Comparison of ENCODE assay signal across 14 cellular contexts in genomic region chr19:8557637-8558238, GRCh38. TPM values are rescaled to one million over a fixed set of nuclear protein-coding genes. Genes with fewer than 3 reads are reported as not detected.
A peak's percentile ranks its signal among the peaks of the same experiment; 100 is the strongest.
DNase-seq lines count a peak whose midpoint lies in the region; ATAC-seq, FAIRE-seq and TF ChIP-seq lines count a peak whose summit lies in the region.
"Had no signal": no experiment of that assay in that cellular context is flagged by ENCODE, and none has a peak within 500 bp of the region (broad histone marks: within the 10 kb centered on the region; RNA-seq: fewer than 3 reads in every experiment).

No MANE protein-coding gene starts in this region.

- RAD21 ChIA-PET in GM12878 (lab: Charles Lee; ENCODE audit: unreplicated experiment) = no interaction called here

- DNase-seq in activated CD8-positive, alpha-beta memory T cell treated with anti-CD3 and anti-CD28 coated beads, Interleukin-2, amount 10 ng/mL, durations not matched to agents 7 days and 5 days = no peak
- DNase-seq in activated CD8-positive, alpha-beta memory T cell treated with anti-CD3 and anti-CD28 coated beads for 24 hours = no peak
- DNase-seq in KBM-7 (peak; percentile 24), GM12878 (ENCODE audit: low read depth, low spot score) (no peak), neural progenitor cell (ENCODE audit: low spot score) (no peak), occipital lobe (lab: John Stamatoyannopoulos, UW) (no peak), mammary epithelial cell (no peak), vagina (ENCODE audit: extremely low spot score in 2 of 2) (no peak)
- DNase-seq: DMS53, heart left ventricle, NCI-H1092 treated with DMSO at 0.1 percent for 48 hours, SK-N-SH had no signal

- no TSS peak for BruUV-seq in GM12878 (replicated peaks; lab: Mats Ljungman, UMichigan)
- BruUV-seq in mammary epithelial cell (replicated peaks; lab: Mats Ljungman, UMichigan) = no TSS peak

- dilution Hi-C loops in mammary epithelial cell (cut with HindIII; ENCODE audit: low sequenced_read_pairs) = no loop called here

- intact Hi-C loops in GM12878 (cut with micrococcal nuclease; ENCODE audit: unreplicated experiment) (no loop called here), mammary epithelial cell (cut with micrococcal nuclease) (no loop called here), vagina (cut with DNase I) (no loop called here)

- no peak overlapping the region for H3K4me2 ChIP-seq in GM12878 (ENCODE audit: control insufficient read depth, insufficient read depth)
- no peak overlapping the region for H3K4me2 ChIP-seq in neural progenitor cell
- H3K4me2 ChIP-seq in mammary epithelial cell (ENCODE audit: insufficient read depth, low read depth, low read length) = no peak overlapping the region
- H3K4me2 ChIP-seq: SK-N-SH had no signal

- no peak for ATAC-seq in activated CD8-positive, alpha-beta memory T cell treated with anti-CD3 and anti-CD28 coated beads, Interleukin-2, amount 10 ng/mL, durations not matched to agents 7 days and 5 days
- ATAC-seq in GM12878 = no peak
- ATAC-seq: esophagus mucosa had no signal

- H3K4me1 ChIP-seq in GM12878 (ENCODE audit: control insufficient read depth, insufficient read depth, low read length) (no peaks in the 10 kb centered on the region), neural progenitor cell (no peaks in the 10 kb centered on the region), mammary epithelial cell (ENCODE audit: insufficient read depth, low read length) (no peaks in the 10 kb centered on the region), vagina (no peaks in the 10 kb centered on the region)

- no peak for TF ChIP-seq CTCF in GM12878 (IDR thresholded peaks at IDR 0.05 in 2 of 3, conservative IDR thresholded peaks at IDR 0.05 in 1 of 3; ENCODE audit: control insufficient read depth in 2 of 3, extremely low read depth in 1 of 3, insufficient read depth in 1 of 3, low read depth in 3 of 3, low read length in 3 of 3)
- no peak for TF ChIP-seq CTCF in neural progenitor cell (IDR thresholded peaks at IDR 0.05)
- no peak for TF ChIP-seq CTCF in mammary epithelial cell (conservative IDR thresholded peaks at IDR 0.05 in 1 of 2, IDR thresholded peaks at IDR 0.05 in 1 of 2; ENCODE audit: extremely low read depth in 1 of 2, insufficient read depth in 1 of 2, low read depth in 1 of 2, low read length in 2 of 2)
- no peak for TF ChIP-seq CTCF in vagina (IDR thresholded peaks at IDR 0.05)

- H3K9ac ChIP-seq in GM12878 (ENCODE audit: control insufficient read depth, insufficient read depth, low read length) (no peak overlapping the region), neural progenitor cell (no peak overlapping the region), mammary epithelial cell (ENCODE audit: insufficient read depth, low read length) (no peak overlapping the region)
- H3K9ac ChIP-seq: SK-N-SH had no signal

- 68% methylated on average over 5 of the region's 6 CpGs for WGBS in GM12878 (ENCODE audit: insufficient coverage, insufficient replicate concordance, low lambda C conversion rate, missing lambda C conversion rate)
- WGBS in mammary epithelial cell (ENCODE audit: low coverage, missing lambda C conversion rate) = 84% methylated on average over 4 of the region's 6 CpGs

- H3K27me3 ChIP-seq in GM12878 (replicated peaks in 1 of 2; ENCODE audit: control insufficient read depth in 2 of 2, insufficient read depth in 2 of 2, low read length in 1 of 2) (no peaks in the 10 kb centered on the region), neural progenitor cell (no peaks in the 10 kb centered on the region), mammary epithelial cell (ENCODE audit: insufficient read depth, low read length) (no peaks in the 10 kb centered on the region), vagina (no peaks in the 10 kb centered on the region)
- H3K27me3 ChIP-seq: heart left ventricle had no signal

- H3K9me3 Mint-ChIP-seq in activated CD8-positive, alpha-beta memory T cell treated with anti-CD3 and anti-CD28 coated beads, Interleukin-2, amount 10 ng/mL, durations not matched to agents 7 days and 5 days (ENCODE audit: low read depth) = no peaks in the 10 kb centered on the region
- no peaks in the 10 kb centered on the region for H3K9me3 Mint-ChIP-seq in neural progenitor cell

- H3K27ac ChIP-seq in GM12878 (ENCODE audit: control insufficient read depth, insufficient read depth) (no peak overlapping the region), neural progenitor cell (no peak overlapping the region), mammary epithelial cell (ENCODE audit: insufficient read depth, low read depth, low read length) (no peak overlapping the region), vagina (no peak overlapping the region)
- H3K27ac ChIP-seq: heart left ventricle, thoracic aorta had no signal

- H2AFZ ChIP-seq in GM12878 (ENCODE audit: control insufficient read depth, low read depth, low read length) = no peak overlapping the region
- no peak overlapping the region for H2AFZ ChIP-seq in neural progenitor cell (replicated peaks)
- no peak overlapping the region for H2AFZ ChIP-seq in mammary epithelial cell (ENCODE audit: low read depth, low read length)

- no peak overlapping the region for H3K4me3 Mint-ChIP-seq in activated CD8-positive, alpha-beta memory T cell treated with anti-CD3 and anti-CD28 coated beads, Interleukin-2, amount 10 ng/mL, durations not matched to agents 7 days and 5 days
- H3K4me3 Mint-ChIP-seq in neural progenitor cell = peak overlapping the region; percentile 53

- SMC1A ChIA-PET in GM12878 (lab: Charles Lee; ENCODE audit: uncharacterized antibody, unreplicated experiment) = no interaction called here

- peaks cover 32% of the 10 kb centered on the region for H3K4me1 Mint-ChIP-seq in activated CD8-positive, alpha-beta memory T cell treated with anti-CD3 and anti-CD28 coated beads, Interleukin-2, amount 10 ng/mL, durations not matched to agents 7 days and 5 days
- peaks cover 11% of the 10 kb centered on the region for H3K4me1 Mint-ChIP-seq in neural progenitor cell

- H3K4me3 ChIP-seq in GM12878 (no peak overlapping the region), neural progenitor cell (no peak overlapping the region), mammary epithelial cell (replicated peaks in 1 of 3; ENCODE audit: insufficient read depth in 1 of 3, low read depth in 2 of 3, low read length in 3 of 3) (no peak overlapping the region), vagina (no peak overlapping the region)
- H3K4me3 ChIP-seq: heart left ventricle, thoracic aorta had no signal

- no peak for TF ChIP-seq RAD21 in GM12878 (IDR thresholded peaks at IDR 0.05; ENCODE audit: insufficient read depth, low read depth, low read length)

- H3K27me3 Mint-ChIP-seq in activated CD8-positive, alpha-beta memory T cell treated with anti-CD3 and anti-CD28 coated beads, Interleukin-2, amount 10 ng/mL, durations not matched to agents 7 days and 5 days = no peaks in the 10 kb centered on the region
- peaks cover 5% of the 10 kb centered on the region for H3K27me3 Mint-ChIP-seq in neural progenitor cell (ENCODE audit: insufficient read depth, low read depth)

- no peak for TF ChIP-seq EP300 in GM12878 (IDR thresholded peaks at IDR 0.05; ENCODE audit: borderline replicate concordance in 1 of 2, control insufficient read depth in 1 of 2, low read depth in 2 of 2, low read length in 2 of 2)

- no peaks in the 10 kb centered on the region for H3K9me3 ChIP-seq in GM12878 (replicated peaks; ENCODE audit: control insufficient read depth, insufficient read depth, low read length)
- H3K9me3 ChIP-seq in neural progenitor cell (ENCODE audit: low read depth) = no peaks in the 10 kb centered on the region
- no peaks in the 10 kb centered on the region for H3K9me3 ChIP-seq in mammary epithelial cell (replicated peaks; ENCODE audit: insufficient read depth, low read length)
- H3K9me3 ChIP-seq in vagina = no peaks in the 10 kb centered on the region
- H3K9me3 ChIP-seq: heart left ventricle, SK-N-SH, thoracic aorta had no signal

- POLR2A ChIA-PET in GM12878 (lab: Charles Lee) = no interaction called here

- no peaks in the 10 kb centered on the region for H3K79me2 ChIP-seq in GM12878 (ENCODE audit: control insufficient read depth, insufficient read depth, low read length)
- H3K79me2 ChIP-seq in neural progenitor cell (ENCODE audit: low read depth) = no peaks in the 10 kb centered on the region
- no peaks in the 10 kb centered on the region for H3K79me2 ChIP-seq in mammary epithelial cell (ENCODE audit: insufficient read depth, low read length)

- in situ Hi-C loops in KBM-7 (cut with MboI; ENCODE audit: low pct_unique_long_range_greater_than_20kb, low sequenced_read_pairs) (no loop called here), GM12878 (cut with MboI) (no loop called here), mammary epithelial cell (cut with MboI; ENCODE audit: low sequenced_read_pairs in 2 of 2) (no loop called here)

- H4K20me1 ChIP-seq in GM12878 (ENCODE audit: control insufficient read depth, insufficient read depth) (no peaks in the 10 kb centered on the region), neural progenitor cell (ENCODE audit: low read depth) (no peaks in the 10 kb centered on the region), mammary epithelial cell (ENCODE audit: insufficient read depth, low read length) (no peaks in the 10 kb centered on the region)

- H3K36me3 Mint-ChIP-seq in activated CD8-positive, alpha-beta memory T cell treated with anti-CD3 and anti-CD28 coated beads, Interleukin-2, amount 10 ng/mL, durations not matched to agents 7 days and 5 days = peaks cover 38% of the 10 kb centered on the region
- no peaks in the 10 kb centered on the region for H3K36me3 Mint-ChIP-seq in neural progenitor cell

- TF ChIP-seq POLR2A in GM12878 (IDR thresholded peaks at IDR 0.05; ENCODE audit: low read depth, low read length) (no peak), vagina (IDR thresholded peaks at IDR 0.05) (no peak)

- no peak for FAIRE-seq in GM12878 (lab: Jason Lieb, UNC)

- H3F3A ChIP-seq in neural progenitor cell (ENCODE audit: low read depth) = no peaks in the 10 kb centered on the region

- peaks cover 0 to 3% of the 10 kb centered on the region in 2 experiments; a peak in 3 of 4 replicates for H3K36me3 ChIP-seq in GM12878 (ENCODE audit: control insufficient read depth in 2 of 2, insufficient read depth in 2 of 2, low read length in 1 of 2)
- H3K36me3 ChIP-seq in neural progenitor cell = no peaks in the 10 kb centered on the region
- H3K36me3 ChIP-seq in mammary epithelial cell (ENCODE audit: insufficient read depth, low read length) = no peaks in the 10 kb centered on the region
- no peaks in the 10 kb centered on the region for H3K36me3 ChIP-seq in vagina
- H3K36me3 ChIP-seq: thoracic aorta had no signal

- CTCF ChIA-PET in activated CD8-positive, alpha-beta memory T cell treated with anti-CD3 and anti-CD28 coated beads, Interleukin-2, amount 10 ng/mL, durations not matched to agents 7 days and 5 days (lab: Charles Lee) = interaction anchor here (0.8 to 16.9 kb wide), 5 partner anchors 11 to 21 kb away, joined by 3 to 216 read pairs (median 4); partner anchors contain the start of gene MYO1F
- CTCF ChIA-PET in GM12878 (lab: Yijun Ruan, JAX) (interaction anchor here (2.6 kb wide), 1 partner anchor 21 kb away, joined by 16 read pairs; the partner anchor contains the start of gene MYO1F), mammary epithelial cell (lab: Charles Lee; ENCODE audit: low non-redundant PET) (interaction anchor here (0.6 kb wide), 1 partner anchor 23 kb away, joined by 18 read pairs; no protein-coding TSS in a partner anchor)

- peak overlapping the region; percentile 84 for H3K27ac Mint-ChIP-seq in activated CD8-positive, alpha-beta memory T cell treated with anti-CD3 and anti-CD28 coated beads, Interleukin-2, amount 10 ng/mL, durations not matched to agents 7 days and 5 days
- H3K27ac Mint-ChIP-seq in neural progenitor cell = peak overlapping the region; percentile 92

RNA-seq across cellular contexts. Expression of gene MYO1F, which starts 19.5 kb away (rescaled TPM):
- 100 to 1,000 TPM; 250 to 441 TPM for total RNA-seq in activated CD8-positive, alpha-beta memory T cell treated with anti-CD3 and anti-CD28 coated beads, Interleukin-2, amount 10 ng/mL, durations not matched to agents 7 days and 5 days
- total RNA-seq in GM12878 (2013; cell fraction: nucleolus; rRNA removed) = 31.9 and 41.6 TPM in 2 replicates
- total RNA-seq in GM12878 (2014; rRNA removed) (31.2 and 42.8 TPM in 2 replicates), GM12878 (2014; rRNA removed; fragmentation: Illumina TruSeq; extraction: Trizol) (28.8 and 32.0 TPM in 2 replicates), GM12878 (2021) (42.6 and 49.4 TPM in 2 replicates), neural progenitor cell (ENCODE audit: low replicate concordance) (0.09 and 0.15 TPM in 2 replicates), occipital lobe (1.7 TPM), mammary epithelial cell (under 1 TPM; 0.17 to 0.35 TPM), vagina (20.4 TPM)
- 6.5 TPM for polyA plus RNA-seq in GM12878 (2011; ENCODE audit: low read depth)
- polyA plus RNA-seq in GM12878 (2011; rRNA removed) (3.6 and 5.3 TPM in 2 replicates), GM12878 (2014; fragmentation: Illumina TruSeq; extraction: Trizol) (28.9 and 37.0 TPM in 2 replicates), GM12878 (2014; fragmentation: Nextera tagmentation; extraction: Ambion mirVana) (1 to 10 TPM; 3.5 to 4.0 TPM), GM12878 (2014; rRNA removed) (43.3 and 46.9 TPM in 2 replicates), GM12878 (2016; fragmentation: Nextera tagmentation; extraction: Ambion mirVana) (10 to 100 TPM; 29.9 to 30.6 TPM), mammary epithelial cell (0.02 TPM)
- polyA plus RNA-seq in GM12878 (2011; cell fraction: cytosol; rRNA removed) = 6.5 and 7.4 TPM in 2 replicates
- 9.4 and 11.5 TPM in 2 replicates for polyA plus RNA-seq in GM12878 (2011; cell fraction: nucleus; rRNA removed)
- polyA plus RNA-seq in GM12878 (2012) = 9.1 and 13.9 TPM in 2 replicates
- polyA minus RNA-seq in GM12878 (2011; rRNA and poly(A)+ RNA removed) = 8.0 and 10.1 TPM in 2 replicates
- polyA minus RNA-seq in GM12878 (2011; cell fraction: cytosol; rRNA and poly(A)+ RNA removed) = 3.6 TPM in 2 replicates
- polyA minus RNA-seq in GM12878 (2011; cell fraction: nucleus; rRNA and poly(A)+ RNA removed) = 4.1 and 9.5 TPM in 2 replicates
- not detected for polyA minus RNA-seq in mammary epithelial cell

RNA-seq across cellular contexts. Expression of gene ZNF414, which starts 43.8 kb away (rescaled TPM):
- total RNA-seq in activated CD8-positive, alpha-beta memory T cell treated with anti-CD3 and anti-CD28 coated beads, Interleukin-2, amount 10 ng/mL, durations not matched to agents 7 days and 5 days = 10 to 100 TPM; 23.8 to 38.5 TPM
- total RNA-seq in GM12878 (2013; cell fraction: nucleolus; rRNA removed) = 8.0 and 13.6 TPM in 2 replicates
- total RNA-seq in GM12878 (2014; rRNA removed) (4.4 and 5.3 TPM in 2 replicates), GM12878 (2014; rRNA removed; fragmentation: Illumina TruSeq; extraction: Trizol) (0.45 and 0.92 TPM in 2 replicates), GM12878 (2021) (23.7 and 26.4 TPM in 2 replicates), neural progenitor cell (ENCODE audit: low replicate concordance) (1.8 and 8.9 TPM in 2 replicates), occipital lobe (1.6 TPM), mammary epithelial cell (10 to 100 TPM in 1 of 2 donors, 1 to 10 TPM in 1; 3.5 to 23.2 TPM), vagina (27.5 TPM)
- 5.8 TPM for polyA plus RNA-seq in GM12878 (2011; ENCODE audit: low read depth)
- polyA plus RNA-seq in GM12878 (2011; rRNA removed) (0.26 and 1.9 TPM in 2 replicates), GM12878 (2014; fragmentation: Illumina TruSeq; extraction: Trizol) (0.94 TPM in 1 of 2 replicates, not detected in the other), GM12878 (2014; fragmentation: Nextera tagmentation; extraction: Ambion mirVana) (under 1 TPM in 1 of 2 experiments, not detected in 1; 0.16 TPM), GM12878 (2014; rRNA removed) (12.5 and 24.5 TPM in 2 replicates), GM12878 (2016; fragmentation: Nextera tagmentation; extraction: Ambion mirVana) (10 to 100 TPM in 1 of 2 experiments, 1 to 10 TPM in 1; 5.7 to 12.1 TPM), mammary epithelial cell (7.1 TPM)
- 3.2 and 3.9 TPM in 2 replicates for polyA plus RNA-seq in GM12878 (2011; cell fraction: cytosol; rRNA removed)
- 17.8 and 22.8 TPM in 2 replicates for polyA plus RNA-seq in GM12878 (2011; cell fraction: nucleus; rRNA removed)
- 15.5 and 15.9 TPM in 2 replicates for polyA plus RNA-seq in GM12878 (2012)
- polyA minus RNA-seq in GM12878 (2011; rRNA and poly(A)+ RNA removed) = 0.80 and 3.5 TPM in 2 replicates
- polyA minus RNA-seq in GM12878 (2011; cell fraction: cytosol; rRNA and poly(A)+ RNA removed) = 5.8 and 9.2 TPM in 2 replicates
- 3.1 and 6.0 TPM in 2 replicates for polyA minus RNA-seq in GM12878 (2011; cell fraction: nucleus; rRNA and poly(A)+ RNA removed)
- polyA minus RNA-seq in mammary epithelial cell = 1.3 TPM

RNA-seq across cellular contexts. Expression of gene ADAMTS10, which starts 52.8 kb away (rescaled TPM):
- 1 to 10 TPM; 1.2 to 3.3 TPM for total RNA-seq in activated CD8-positive, alpha-beta memory T cell treated with anti-CD3 and anti-CD28 coated beads, Interleukin-2, amount 10 ng/mL, durations not matched to agents 7 days and 5 days
- total RNA-seq in GM12878 (2013; cell fraction: nucleolus; rRNA removed) = 21.9 and 25.7 TPM in 2 replicates
- total RNA-seq in GM12878 (2014; rRNA removed) (0.68 TPM in 1 of 2 replicates, not detected in the other), GM12878 (2014; rRNA removed; fragmentation: Illumina TruSeq; extraction: Trizol) (0.09 and 0.13 TPM in 2 replicates), GM12878 (2021) (0.45 and 0.59 TPM in 2 replicates), neural progenitor cell (ENCODE audit: low replicate concordance) (5.8 and 7.9 TPM in 2 replicates), occipital lobe (46.0 TPM), mammary epithelial cell (under 1 TPM in 1 of 2 donors, not detected in 1; 0.67 TPM), vagina (66.3 TPM)
- not detected for polyA plus RNA-seq in GM12878 (2011; ENCODE audit: low read depth)
- polyA plus RNA-seq in GM12878 (2011; rRNA removed) (2.1 and 2.5 TPM in 2 replicates), GM12878 (2014; fragmentation: Illumina TruSeq; extraction: Trizol) (0.01 TPM in 1 of 2 replicates, not detected in the other), GM12878 (2014; fragmentation: Nextera tagmentation; extraction: Ambion mirVana) (not detected), GM12878 (2014; rRNA removed) (0.20 and 0.42 TPM in 2 replicates), GM12878 (2016; fragmentation: Nextera tagmentation; extraction: Ambion mirVana) (under 1 TPM in 1 of 2 experiments, not detected in 1; 0.15 TPM), mammary epithelial cell (not detected)
- 2.0 and 3.9 TPM in 2 replicates for polyA plus RNA-seq in GM12878 (2011; cell fraction: cytosol; rRNA removed)
- 50.0 and 53.0 TPM in 2 replicates for polyA plus RNA-seq in GM12878 (2011; cell fraction: nucleus; rRNA removed)
- polyA plus RNA-seq in GM12878 (2012) = 0.10 TPM in 1 of 2 replicates, not detected in the other
- polyA minus RNA-seq in GM12878 (2011; rRNA and poly(A)+ RNA removed) = 1.5 and 5.5 TPM in 2 replicates
- 1.1 and 2.2 TPM in 2 replicates for polyA minus RNA-seq in GM12878 (2011; cell fraction: cytosol; rRNA and poly(A)+ RNA removed)
- 8.3 and 10.6 TPM in 2 replicates for polyA minus RNA-seq in GM12878 (2011; cell fraction: nucleus; rRNA and poly(A)+ RNA removed)
- polyA minus RNA-seq in mammary epithelial cell = not detected

RNA-seq across cellular contexts. Expression of gene PRAM1, which starts 55.3 kb away (rescaled TPM):
- total RNA-seq in activated CD8-positive, alpha-beta memory T cell treated with anti-CD3 and anti-CD28 coated beads, Interleukin-2, amount 10 ng/mL, durations not matched to agents 7 days and 5 days = 1 to 10 TPM in 1 of 2 experiments, under 1 TPM in 1; 0.59 to 1.4 TPM
- total RNA-seq in GM12878 (2013; cell fraction: nucleolus; rRNA removed) = 1.1 and 1.6 TPM in 2 replicates
- total RNA-seq in GM12878 (2014; rRNA removed) (not detected in 2 replicates), GM12878 (2014; rRNA removed; fragmentation: Illumina TruSeq; extraction: Trizol) (not detected in 2 replicates), GM12878 (2021) (0.08 TPM in 1 of 2 replicates, not detected in the other), neural progenitor cell (ENCODE audit: low replicate concordance) (0.22 and 0.56 TPM in 2 replicates), occipital lobe (not detected), mammary epithelial cell (not detected), vagina (0.49 TPM)
- polyA plus RNA-seq in GM12878 (2011; ENCODE audit: low read depth) = not detected
- polyA plus RNA-seq in GM12878 (2011; rRNA removed) (not detected in 2 replicates), GM12878 (2014; fragmentation: Illumina TruSeq; extraction: Trizol) (0.03 TPM in 1 of 2 replicates, not detected in the other), GM12878 (2014; fragmentation: Nextera tagmentation; extraction: Ambion mirVana) (not detected), GM12878 (2014; rRNA removed) (0.08 and 0.49 TPM in 2 replicates), GM12878 (2016; fragmentation: Nextera tagmentation; extraction: Ambion mirVana) (not detected), mammary epithelial cell (not detected)
- not detected in 2 replicates for polyA plus RNA-seq in GM12878 (2011; cell fraction: cytosol; rRNA removed)
- 0.18 and 0.30 TPM in 2 replicates for polyA plus RNA-seq in GM12878 (2011; cell fraction: nucleus; rRNA removed)
- polyA plus RNA-seq in GM12878 (2012) = 0.10 and 0.24 TPM in 2 replicates
- not detected in 2 replicates for polyA minus RNA-seq in GM12878 (2011; rRNA and poly(A)+ RNA removed)
- not detected in 2 replicates for polyA minus RNA-seq in GM12878 (2011; cell fraction: cytosol; rRNA and poly(A)+ RNA removed)
- not detected in 2 replicates for polyA minus RNA-seq in GM12878 (2011; cell fraction: nucleus; rRNA and poly(A)+ RNA removed)
- polyA minus RNA-seq in mammary epithelial cell = not detected

Comparison
In these comparisons a context has a peak if more than half of its experiments do, and no peak if none do; other contexts are left out.
1. RNA of gene MYO1F, which starts 19.5 kb away (total RNA-seq): 250 to 441 TPM in activated CD8-positive, alpha-beta memory T cell treated with anti-CD3 and anti-CD28 coated beads, Interleukin-2, amount 10 ng/mL, durations not matched to agents 7 days and 5 days; 28.8 to 49.4 TPM in GM12878, 20.4 TPM in vagina (single experiment), 1.7 TPM in occipital lobe (single experiment), 0.17 to 0.35 TPM in mammary epithelial cell and 0.09 to 0.15 TPM in neural progenitor cell; every median in the first group is over 4 times any median in the second.